Comparison of ENCODE assay signal across 17 cellular contexts in genomic region chr19:18120127-18120526, GRCh38. TPM values are rescaled to one million over a fixed set of nuclear protein-coding genes. Genes with fewer than 3 reads are reported as not detected.
A peak's percentile ranks its signal among the peaks of the same experiment; 100 is the strongest.
DNase-seq lines count a peak whose midpoint lies in the region; ATAC-seq, FAIRE-seq and TF ChIP-seq lines count a peak whose summit lies in the region.
"Had no signal": no experiment of that assay in that cellular context is flagged by ENCODE, and none has a peak within 500 bp of the region (broad histone marks: within the 10 kb centered on the region; RNA-seq: fewer than 3 reads in every experiment).

No MANE protein-coding gene starts in this region.

- no peak overlapping the region for H2AFZ ChIP-seq in Karpas-422 (ENCODE audit: low read length)

- peak overlapping the region; percentile 86 for H3K9ac ChIP-seq in Karpas-422 (ENCODE audit: low read length)

- FAIRE-seq in RCC 7860 (lab: Jason Lieb, UNC) = no peak
- FAIRE-seq: kidney had no signal

- CTCF ChIA-PET in CD4-positive, alpha-beta T cell (lab: Charles Lee) = interaction anchor here (0.8 to 1.8 kb wide), 2 partner anchors 32 to 182 kb away, joined by 3 to 10 read pairs; partner anchors contain the start of gene PIK3R2

- TF ChIP-seq POLR2A in heart left ventricle (IDR thresholded peaks at IDR 0.05) = no peak

- no peak for DNase-seq in CD4-positive, alpha-beta T cell
- no peak for DNase-seq in Karpas-422
- DNase-seq in activated naive CD8-positive, alpha-beta T cell treated with anti-CD3 and anti-CD28 coated beads for 36 hours = no peak
- no peak for DNase-seq in natural killer cell treated with Interleukin-12 subunit alpha and Interleukin-12 subunit beta and Interleukin-15 and Interleukin-18, amount 100 ng/mL, for 72 hours (ENCODE audit: low spot score)
- no peak for DNase-seq in RCC 7860 (ENCODE audit: low spot score)
- DNase-seq in hepatic stellate cell (ENCODE audit: low spot score) = no peak
- no peak for DNase-seq in amniotic stem cell (lab: John Stamatoyannopoulos, UW)
- no peak for DNase-seq in heart left ventricle
- DNase-seq: DMS79, KBM-7, kidney, NCI-H1436 treated with DMSO at 0.1 percent for 48 hours, thyroid gland had no signal

- no peaks in the 10 kb centered on the region for H3K27me3 ChIP-seq in CD4-positive, alpha-beta T cell (ENCODE audit: control insufficient read depth, insufficient read depth, low read length)
- H3K27me3 ChIP-seq in Karpas-422 (ENCODE audit: low read length) (no peaks in the 10 kb centered on the region), heart left ventricle (no peaks in the 10 kb centered on the region)
- H3K27me3 ChIP-seq: thyroid gland had no signal

- peak overlapping the region; percentile 80 for H3K27ac ChIP-seq in CD4-positive, alpha-beta T cell (ENCODE audit: low read depth, low read length)
- H3K27ac ChIP-seq in Karpas-422 (ENCODE audit: low read length) = peak overlapping the region; percentile 41; the same call in 1 of the 2 replicates
- peak overlapping the region in 1 of 12 donors; percentile 73 for H3K27ac ChIP-seq in heart left ventricle
- H3K27ac ChIP-seq: epithelial cell of prostate had no signal

- H3K4me1 ChIP-seq in Karpas-422 (ENCODE audit: low read length) (peaks cover 30% of the 10 kb centered on the region), heart left ventricle (peaks cover 0 to 40% (median 20%) of the 10 kb centered on the region in 12 donors)

- H3K79me2 ChIP-seq in Karpas-422 (ENCODE audit: low read length) = peaks cover 22% of the 10 kb centered on the region

- no peaks in the 10 kb centered on the region for H3K9me3 ChIP-seq in CD4-positive, alpha-beta T cell (ENCODE audit: control insufficient read depth, low read length)
- H3K9me3 ChIP-seq in Karpas-422 (ENCODE audit: low read length) (no peaks in the 10 kb centered on the region), heart left ventricle (no peaks in the 10 kb centered on the region)
- H3K9me3 ChIP-seq: HAP-1, thyroid gland had no signal

- peaks cover 40% of the 10 kb centered on the region for H3K36me3 Mint-ChIP-seq in CD4-positive, alpha-beta T cell (ENCODE audit: low read depth)
- H3K36me3 Mint-ChIP-seq in activated naive CD8-positive, alpha-beta T cell treated with anti-CD3 and anti-CD28 coated beads for 36 hours = peaks cover 5% of the 10 kb centered on the region
- H3K36me3 Mint-ChIP-seq in natural killer cell treated with Interleukin-12 subunit alpha and Interleukin-12 subunit beta and Interleukin-15 and Interleukin-18, amount 100 ng/mL, for 72 hours = no peaks in the 10 kb centered on the region

- intact Hi-C loops in CD4-positive, alpha-beta T cell (cut with DNase I, micrococcal nuclease) = no loop called here
- intact Hi-C loops in heart left ventricle (cut with DNase I) = no loop called here

- POLR2A ChIA-PET in CD4-positive, alpha-beta T cell (lab: Charles Lee) = interaction anchor here (1.0 to 4.1 kb wide), 13 partner anchors 7 to 261 kb away, joined by 3 to 58 read pairs (median 7); partner anchors contain the start of genes IL12RB1, JUND, MAST3 and MPV17L2

- H3K4me3 Mint-ChIP-seq in CD4-positive, alpha-beta T cell = peak overlapping the region; percentile 89
- peak overlapping the region; percentile 79 for H3K4me3 Mint-ChIP-seq in activated naive CD8-positive, alpha-beta T cell treated with anti-CD3 and anti-CD28 coated beads for 36 hours
- peak overlapping the region; percentile 87 for H3K4me3 Mint-ChIP-seq in natural killer cell treated with Interleukin-12 subunit alpha and Interleukin-12 subunit beta and Interleukin-15 and Interleukin-18, amount 100 ng/mL, for 72 hours

- H3K4me1 Mint-ChIP-seq in CD4-positive, alpha-beta T cell (ENCODE audit: low read depth) = peaks cover 29% of the 10 kb centered on the region
- H3K4me1 Mint-ChIP-seq in activated naive CD8-positive, alpha-beta T cell treated with anti-CD3 and anti-CD28 coated beads for 36 hours = peaks cover 29% of the 10 kb centered on the region
- H3K4me1 Mint-ChIP-seq in natural killer cell treated with Interleukin-12 subunit alpha and Interleukin-12 subunit beta and Interleukin-15 and Interleukin-18, amount 100 ng/mL, for 72 hours (ENCODE audit: low read depth in 2 of 2) = peaks cover 33% of the 10 kb centered on the region in 2 donors

- WGBS in heart left ventricle, 4 donors = 67 to 91% (median 73%) methylated on average over 1 of the region's 1 CpG

- no peak for ATAC-seq in CD4-positive, alpha-beta T cell (ENCODE audit: poor library complexity)
- ATAC-seq in natural killer cell treated with Interleukin-12 subunit alpha and Interleukin-12 subunit beta and Interleukin-15 and Interleukin-18, amount 100 ng/mL, for 72 hours = no peak
- no peak for ATAC-seq in heart left ventricle
- ATAC-seq: Panc1 had no signal

- TF ChIP-seq CTCF in CD4-positive, alpha-beta T cell (IDR thresholded peaks at IDR 0.05) = no peak
- no peak for TF ChIP-seq CTCF in heart left ventricle (IDR thresholded peaks at IDR 0.05)

- peak overlapping the region; percentile 84 for H3K4me2 ChIP-seq in Karpas-422 (ENCODE audit: low read depth, low read length, poor library complexity, severe bottlenecking)

- no peaks in the 10 kb centered on the region for H3K9me3 Mint-ChIP-seq in CD4-positive, alpha-beta T cell
- no peaks in the 10 kb centered on the region for H3K9me3 Mint-ChIP-seq in activated naive CD8-positive, alpha-beta T cell treated with anti-CD3 and anti-CD28 coated beads for 36 hours
- no peaks in the 10 kb centered on the region for H3K9me3 Mint-ChIP-seq in natural killer cell treated with Interleukin-12 subunit alpha and Interleukin-12 subunit beta and Interleukin-15 and Interleukin-18, amount 100 ng/mL, for 72 hours

- H3K9me2 ChIP-seq in Karpas-422 (replicated peaks; ENCODE audit: insufficient read depth, low read length) = no peaks in the 10 kb centered on the region

- H3K4me3 ChIP-seq in Karpas-422 (ENCODE audit: low read length) (peak overlapping the region; percentile 90; the same call in 1 of the 2 replicates), heart left ventricle (no peak overlapping the region)
- H3K4me3 ChIP-seq: HAP-1, thyroid gland had no signal

- H3K36me3 ChIP-seq in Karpas-422 (ENCODE audit: insufficient read depth, low read length) (peaks cover 7% of the 10 kb centered on the region), heart left ventricle (peaks cover 0 to 34% (median 1%) of the 10 kb centered on the region in 9 donors)
- H3K36me3 ChIP-seq: thyroid gland had no signal

- no peaks in the 10 kb centered on the region for H4K20me1 ChIP-seq in Karpas-422 (ENCODE audit: insufficient read depth, low read depth, low read length)

- H3K27me3 Mint-ChIP-seq in CD4-positive, alpha-beta T cell = no peaks in the 10 kb centered on the region
- no peaks in the 10 kb centered on the region for H3K27me3 Mint-ChIP-seq in activated naive CD8-positive, alpha-beta T cell treated with anti-CD3 and anti-CD28 coated beads for 36 hours
- H3K27me3 Mint-ChIP-seq in natural killer cell treated with Interleukin-12 subunit alpha and Interleukin-12 subunit beta and Interleukin-15 and Interleukin-18, amount 100 ng/mL, for 72 hours = no peaks in the 10 kb centered on the region

- peak overlapping the region; percentile 97 for H3K27ac Mint-ChIP-seq in CD4-positive, alpha-beta T cell
- H3K27ac Mint-ChIP-seq in activated naive CD8-positive, alpha-beta T cell treated with anti-CD3 and anti-CD28 coated beads for 36 hours = peak overlapping the region; percentile 78
- H3K27ac Mint-ChIP-seq in natural killer cell treated with Interleukin-12 subunit alpha and Interleukin-12 subunit beta and Interleukin-15 and Interleukin-18, amount 100 ng/mL, for 72 hours = peak overlapping the region; percentile 77 to 81

RNA-seq across cellular contexts. Expression of gene MAST3, which starts 22.5 kb away (rescaled TPM):
- total RNA-seq in CD4-positive, alpha-beta T cell = 10 to 100 TPM; 16.1 to 16.4 TPM
- 7.7 and 17.9 TPM in 2 replicates for total RNA-seq in Karpas-422 (2014; rRNA removed; shearing (Covaris generic); ENCODE audit: low replicate concordance)
- 10 to 100 TPM; 11.8 to 14.4 TPM for total RNA-seq in activated naive CD8-positive, alpha-beta T cell treated with anti-CD3 and anti-CD28 coated beads for 36 hours
- total RNA-seq in natural killer cell treated with Interleukin-12 subunit alpha and Interleukin-12 subunit beta and Interleukin-15 and Interleukin-18, amount 100 ng/mL, for 72 hours = 10 to 100 TPM; 30.3 to 31.4 TPM
- 1 to 10 TPM; 2.8 to 9.8 (median 5.2) TPM for total RNA-seq in heart left ventricle
- 1 to 10 TPM; 1.5 to 2.9 TPM for polyA plus RNA-seq in heart left ventricle

RNA-seq across cellular contexts. Expression of gene PIK3R2, which starts 32.8 kb away (rescaled TPM):
- total RNA-seq in CD4-positive, alpha-beta T cell = 1 to 10 TPM; 4.6 to 5.6 TPM
- total RNA-seq in Karpas-422 (2014; rRNA removed; shearing (Covaris generic); ENCODE audit: low replicate concordance) = 5.1 and 5.7 TPM in 2 replicates
- total RNA-seq in activated naive CD8-positive, alpha-beta T cell treated with anti-CD3 and anti-CD28 coated beads for 36 hours = 10 to 100 TPM; 18.5 to 21.1 TPM
- 10 to 100 TPM; 12.6 to 20.1 TPM for total RNA-seq in natural killer cell treated with Interleukin-12 subunit alpha and Interleukin-12 subunit beta and Interleukin-15 and Interleukin-18, amount 100 ng/mL, for 72 hours
- total RNA-seq in heart left ventricle = 10 to 100 TPM; 17.9 to 28.6 (median 24.6) TPM
- 1 to 10 TPM; 4.0 to 7.1 TPM for polyA plus RNA-seq in heart left ventricle

RNA-seq across cellular contexts. Expression of gene IL12RB1, which starts 33.4 kb away (rescaled TPM):
- 10 to 100 TPM; 20.5 to 22.5 TPM for total RNA-seq in CD4-positive, alpha-beta T cell
- 6.1 and 9.6 TPM in 2 replicates for total RNA-seq in Karpas-422 (2014; rRNA removed; shearing (Covaris generic); ENCODE audit: low replicate concordance)
- 10 to 100 TPM; 26.5 to 26.9 TPM for total RNA-seq in activated naive CD8-positive, alpha-beta T cell treated with anti-CD3 and anti-CD28 coated beads for 36 hours
- total RNA-seq in natural killer cell treated with Interleukin-12 subunit alpha and Interleukin-12 subunit beta and Interleukin-15 and Interleukin-18, amount 100 ng/mL, for 72 hours = 100 to 1,000 TPM; 109 to 124 TPM
- total RNA-seq in heart left ventricle = 1 to 10 TPM in 2 of 9 donors, under 1 TPM in 5, not detected in 2; 0.40 to 8.1 (median 0.66) TPM
- polyA plus RNA-seq in heart left ventricle = under 1 TPM; 0.19 to 0.35 TPM
- total RNA-seq: pulmonary artery endothelial cell had no signal

RNA-seq across cellular contexts. Expression of gene IFI30, which starts 53.5 kb away (rescaled TPM):
- 10 to 100 TPM; 10.6 to 10.7 TPM for total RNA-seq in CD4-positive, alpha-beta T cell
- total RNA-seq in Karpas-422 (2014; rRNA removed; shearing (Covaris generic); ENCODE audit: low replicate concordance) = 256 and 416 TPM in 2 replicates
- total RNA-seq in activated naive CD8-positive, alpha-beta T cell treated with anti-CD3 and anti-CD28 coated beads for 36 hours = 10 to 100 TPM; 24.7 to 28.1 TPM
- 100 to 1,000 TPM in 1 of 2 donors, 10 to 100 TPM in 1; 76.2 to 139 TPM for total RNA-seq in natural killer cell treated with Interleukin-12 subunit alpha and Interleukin-12 subunit beta and Interleukin-15 and Interleukin-18, amount 100 ng/mL, for 72 hours
- total RNA-seq in heart left ventricle = 100 to 1,000 TPM in 2 of 9 donors, 10 to 100 TPM in 4, 1 to 10 TPM in 3; 9.0 to 455 (median 15.2) TPM
- 10 to 100 TPM in 1 of 2 donors, 1 to 10 TPM in 1; 8.9 to 27.1 TPM for polyA plus RNA-seq in heart left ventricle
